8 cellular contexts compared by ENCODE assay signal in genomic region chr2:147843864-147844690, GRCh38. TPM values are rescaled to one million over a fixed set of nuclear protein-coding genes. Genes with fewer than 3 reads are reported as not detected.
DNase-seq lines count a peak whose midpoint lies in the region; ATAC-seq and TF ChIP-seq lines count a peak whose summit lies in the region.

No MANE protein-coding gene starts in this region.

- no peaks in the 10 kb centered on the region for H3K36me3 ChIP-seq in left ventricle myocardium inferior

- H3K36me3 Mint-ChIP-seq in T-helper 1 cell treated with Interleukin-12 subunit alpha and Interleukin-12 subunit beta and Interleukin-4 antibody, amounts not matched to agents 30 μg/mL and 1 μg/mL, for 36 hours (ENCODE audit: low read depth), result no peaks in the 10 kb centered on the region
- H3K36me3 Mint-ChIP-seq in type B pancreatic cell, result no peaks in the 10 kb centered on the region

- peak; percentile 92 for DNase-seq in GM13976 (ENCODE audit: low spot score)
- DNase-seq in NCI-H1417 (lab: John Stamatoyannopoulos, UW), result peak; percentile 87 to 97 (median 97)
- peak; percentile 96 for DNase-seq in amniotic stem cell (lab: John Stamatoyannopoulos, UW)
- DNase-seq in left ventricle myocardium inferior, result peak; percentile 93
- peak; percentile 98 for DNase-seq in posterior vena cava (ENCODE audit: low spot score)
- DNase-seq in type B pancreatic cell (ENCODE audit: extremely low spot score, unreplicated experiment), result peak; percentile 96

- peaks cover 49% of the 10 kb centered on the region for H3K4me1 ChIP-seq in left ventricle myocardium inferior

- no peak for TF ChIP-seq CTCF in GM13976 (IDR thresholded peaks at IDR 0.05; ENCODE audit: borderline replicate concordance, control extremely low read depth, extremely low read depth, insufficient read depth, missing control alignments)
- TF ChIP-seq CTCF in left ventricle myocardium inferior (IDR thresholded peaks at IDR 0.05; ENCODE audit: borderline replicate concordance), result peak; percentile 38
- TF ChIP-seq CTCF in type B pancreatic cell (conservative IDR thresholded peaks at IDR 0.05), result peak; percentile 55

- intact Hi-C loops in left ventricle myocardium inferior (cut with micrococcal nuclease), result no loop called here
- intact Hi-C loops in posterior vena cava (cut with DNase I), result no loop called here

- H3K9me3 ChIP-seq in left ventricle myocardium inferior (replicated peaks), result no peaks in the 10 kb centered on the region

- in situ Hi-C loops in GM13976 (cut with MboI; ENCODE audit: low sequenced_read_pairs, unreplicated experiment), result no loop called here

- peak overlapping the region; percentile 86 for H3K4me3 Mint-ChIP-seq in T-helper 1 cell treated with Interleukin-12 subunit alpha and Interleukin-12 subunit beta and Interleukin-4 antibody, amounts not matched to agents 30 μg/mL and 1 μg/mL, for 36 hours
- H3K4me3 Mint-ChIP-seq in type B pancreatic cell, result peak overlapping the region; percentile 92

- H3K27me3 Mint-ChIP-seq in T-helper 1 cell treated with Interleukin-12 subunit alpha and Interleukin-12 subunit beta and Interleukin-4 antibody, amounts not matched to agents 30 μg/mL and 1 μg/mL, for 36 hours (ENCODE audit: low read depth), result peaks cover 74% of the 10 kb centered on the region
- no peaks in the 10 kb centered on the region for H3K27me3 Mint-ChIP-seq in type B pancreatic cell

- no peaks in the 10 kb centered on the region for H3K9me3 Mint-ChIP-seq in T-helper 1 cell treated with Interleukin-12 subunit alpha and Interleukin-12 subunit beta and Interleukin-4 antibody, amounts not matched to agents 30 μg/mL and 1 μg/mL, for 36 hours
- no peaks in the 10 kb centered on the region for H3K9me3 Mint-ChIP-seq in type B pancreatic cell

- H3K4me3 ChIP-seq in left ventricle myocardium inferior, result peak overlapping the region; percentile 81

- peaks cover 21% of the 10 kb centered on the region for H3K4me1 Mint-ChIP-seq in T-helper 1 cell treated with Interleukin-12 subunit alpha and Interleukin-12 subunit beta and Interleukin-4 antibody, amounts not matched to agents 30 μg/mL and 1 μg/mL, for 36 hours (ENCODE audit: low read depth)
- peaks cover 22% of the 10 kb centered on the region for H3K4me1 Mint-ChIP-seq in type B pancreatic cell (ENCODE audit: unreplicated experiment)

- no peaks in the 10 kb centered on the region for H3K27me3 ChIP-seq in left ventricle myocardium inferior (ENCODE audit: low read depth)

- ATAC-seq in HG02763 (IDR thresholded peaks at IDR 0.05; ENCODE audit: unreplicated experiment), result peak; percentile 92

- H3K27ac Mint-ChIP-seq in T-helper 1 cell treated with Interleukin-12 subunit alpha and Interleukin-12 subunit beta and Interleukin-4 antibody, amounts not matched to agents 30 μg/mL and 1 μg/mL, for 36 hours, result peak overlapping the region; percentile 55
- peak overlapping the region; percentile 91 for H3K27ac Mint-ChIP-seq in type B pancreatic cell

- peak overlapping the region; percentile 96 for H3K27ac ChIP-seq in left ventricle myocardium inferior (replicated peaks)

RNA-seq across cellular contexts. Expression of gene ACVR2A, which starts 0.8 kb away (rescaled TPM):
- total RNA-seq in left ventricle myocardium inferior (11.1 TPM), posterior vena cava (10 to 100 TPM; 19.3 to 20.5 TPM), type B pancreatic cell (ENCODE audit: low replicate concordance) (24.6 and 31.9 TPM in 2 replicates)

Comparison
In these comparisons a context has a peak if more than half of its experiments do, and no peak if none do; other contexts are left out.
1. Peak in every context shown above with its lines: DNase-seq, ATAC-seq, H3K4me3 ChIP-seq and H3K27ac ChIP-seq.